ENCODE assay signal across 21 cellular contexts in genomic region chr18:75169411-75169810, GRCh38. TPM values are rescaled to one million over a fixed set of nuclear protein-coding genes. Genes with fewer than 3 reads are reported as not detected.
DNase-seq lines count a peak whose midpoint lies in the region; ATAC-seq, FAIRE-seq and TF ChIP-seq lines count a peak whose summit lies in the region.
"Had no signal": no experiment of that assay in that cellular context is flagged by ENCODE, and none has a peak within 500 bp of the region (broad histone marks: within the 10 kb centered on the region; RNA-seq: fewer than 3 reads in every experiment).

No MANE protein-coding gene starts in this region.

- ATAC-seq in A549 (no peak), mucosa of descending colon (no peak)

- TF ChIP-seq CTCF in A549 (IDR thresholded peaks at IDR 0.05) (no peak), esophagus muscularis mucosa (IDR thresholded peaks at IDR 0.05) (no peak), sigmoid colon (IDR thresholded peaks at IDR 0.05) (no peak), mucosa of descending colon (IDR thresholded peaks at IDR 0.05) (no peak), GM13977 (IDR thresholded peaks at IDR 0.05; ENCODE audit: extremely low read depth, insufficient read depth, missing control alignments) (no peak), mammary epithelial cell (conservative IDR thresholded peaks at IDR 0.05 in 1 of 2, IDR thresholded peaks at IDR 0.05 in 1 of 2; ENCODE audit: extremely low read depth in 1 of 2, insufficient read depth in 1 of 2, low read depth in 1 of 2, low read length in 2 of 2) (no peak)

- H3K4me3 ChIP-seq in A549: no peak overlapping the region
- H3K4me3 ChIP-seq in esophagus muscularis mucosa: no peak overlapping the region
- no peak overlapping the region for H3K4me3 ChIP-seq in sigmoid colon
- H3K4me3 ChIP-seq in mucosa of descending colon: no peak overlapping the region
- no peak overlapping the region for H3K4me3 ChIP-seq in mammary epithelial cell (replicated peaks in 1 of 3; ENCODE audit: insufficient read depth in 1 of 3, low read depth in 2 of 3, low read length in 3 of 3)
- H3K4me3 ChIP-seq: GM23248, SK-N-MC had no signal

- H3K27ac ChIP-seq in A549: no peak overlapping the region
- peak overlapping the region in 2 of 4 donors; percentile 65 to 80 for H3K27ac ChIP-seq in esophagus muscularis mucosa (replicated peaks in 1 of 4)
- H3K27ac ChIP-seq in sigmoid colon: peak overlapping the region; percentile 6 to 83 (median 28)
- H3K27ac ChIP-seq in mammary epithelial cell (ENCODE audit: insufficient read depth, low read depth, low read length): no peak overlapping the region
- H3K27ac ChIP-seq: GM23248, SK-N-MC had no signal

- 80% methylated on average over 9 of the region's 9 CpGs for WGBS in A549 (ENCODE audit: missing lambda C conversion rate)
- WGBS in esophagus muscularis mucosa: 87% methylated on average over 8 of the region's 9 CpGs
- 84 to 88% methylated on average over 9 of the region's 9 CpGs for WGBS in sigmoid colon, 2 donors
- WGBS in mammary epithelial cell (ENCODE audit: low coverage, missing lambda C conversion rate): 78% methylated on average over 8 of the region's 9 CpGs

- POLR2A ChIA-PET in A549 (lab: Yijun Ruan, JAX): no interaction called here

- BruUV-seq in mammary epithelial cell (replicated peaks; lab: Mats Ljungman, UMichigan): no TSS peak

- peak; percentile 17 for DNase-seq in activated effector memory CD4-positive, alpha-beta T cell treated with anti-CD3 and anti-CD28 coated beads, Interleukin-2, amount 50 U/mL, for 16 hours
- no peak for DNase-seq in activated effector memory CD4-positive, alpha-beta T cell treated with Interleukin-2 at 50 U/mL for 16 hours
- DNase-seq in A549 (ENCODE audit: low read depth in 1 of 2, low spot score in 1 of 2): no peak
- DNase-seq in esophagus muscularis mucosa (ENCODE audit: extremely low spot score): peak; percentile 79
- DNase-seq in sigmoid colon: no peak
- DNase-seq in mucosa of descending colon: no peak
- no peak for DNase-seq in GM13977 (ENCODE audit: low spot score)
- no peak for DNase-seq in mammary epithelial cell
- DNase-seq: 8988T; CD4-positive, CD25-positive, alpha-beta regulatory T cell; H7; KBM-7; NCI-H2029; NCI-H446 treated with DMSO at 0.1 percent for 48 hours; NCI-H526; RPMI8226; SIG-M5 had no signal

- H3K27me3 ChIP-seq in esophagus muscularis mucosa (no peaks in the 10 kb centered on the region), sigmoid colon (no peaks in the 10 kb centered on the region), mammary epithelial cell (ENCODE audit: insufficient read depth, low read length) (no peaks in the 10 kb centered on the region)

- H3K4me2 ChIP-seq in A549: no peak overlapping the region
- no peak overlapping the region for H3K4me2 ChIP-seq in mammary epithelial cell (ENCODE audit: insufficient read depth, low read depth, low read length)

- H4K20me1 ChIP-seq in mammary epithelial cell (ENCODE audit: insufficient read depth, low read length): no peaks in the 10 kb centered on the region

- H3K4me1 ChIP-seq in A549 (no peaks in the 10 kb centered on the region), esophagus muscularis mucosa (peaks cover 9 to 22% (median 17%) of the 10 kb centered on the region in 4 donors), sigmoid colon (peaks cover 0 to 9% (median 0%) of the 10 kb centered on the region in 4 donors), mucosa of descending colon (ENCODE audit: low read depth) (no peaks in the 10 kb centered on the region), mammary epithelial cell (ENCODE audit: insufficient read depth, low read length) (no peaks in the 10 kb centered on the region)

- H3K79me2 ChIP-seq in mammary epithelial cell (ENCODE audit: insufficient read depth, low read length): no peaks in the 10 kb centered on the region

- dilution Hi-C loops in mammary epithelial cell (cut with HindIII; ENCODE audit: low sequenced_read_pairs): no loop called here

- H3K9me3 ChIP-seq in A549 (no peaks in the 10 kb centered on the region), esophagus muscularis mucosa (no peaks in the 10 kb centered on the region), sigmoid colon (no peaks in the 10 kb centered on the region), mucosa of descending colon (no peaks in the 10 kb centered on the region), mammary epithelial cell (replicated peaks; ENCODE audit: insufficient read depth, low read length) (no peaks in the 10 kb centered on the region)

- H3K36me3 ChIP-seq in esophagus muscularis mucosa (no peaks in the 10 kb centered on the region), sigmoid colon (no peaks in the 10 kb centered on the region), mucosa of descending colon (ENCODE audit: low read depth) (no peaks in the 10 kb centered on the region), mammary epithelial cell (ENCODE audit: insufficient read depth, low read length) (no peaks in the 10 kb centered on the region)

- FAIRE-seq in A549 (lab: Jason Lieb, UNC): no peak
- FAIRE-seq: G401.6, HTR-8/SVneo had no signal

- TF ChIP-seq EP300 in A549 (IDR thresholded peaks at IDR 0.05) (no peak), esophagus muscularis mucosa (IDR thresholded peaks at IDR 0.05) (no peak), sigmoid colon (IDR thresholded peaks at IDR 0.05) (no peak)

- H2AFZ ChIP-seq in mammary epithelial cell (ENCODE audit: low read depth, low read length): no peak overlapping the region
- H2AFZ ChIP-seq: GM23248 had no signal

- CTCF ChIA-PET in A549 (lab: Yijun Ruan, JAX) (no interaction called here), mammary epithelial cell (lab: Charles Lee; ENCODE audit: low non-redundant PET) (no interaction called here)

- in situ Hi-C loops in GM13977 (cut with MboI; ENCODE audit: low pct_unique_long_range_greater_than_20kb, low sequenced_read_pairs, unreplicated experiment): no loop called here
- in situ Hi-C loops in mammary epithelial cell (cut with MboI; ENCODE audit: low sequenced_read_pairs in 2 of 2): no loop called here

- H3K9ac ChIP-seq in mammary epithelial cell (ENCODE audit: insufficient read depth, low read length): no peak overlapping the region
- H3K9ac ChIP-seq: GM23248 had no signal

- TF ChIP-seq RAD21 in A549 (conservative IDR thresholded peaks at IDR 0.05 in 1 of 2, IDR thresholded peaks at IDR 0.05 in 1 of 2): no peak

- intact Hi-C loops in esophagus muscularis mucosa (cut with DNase I) (loop anchor here (10.0 kb wide), 1 partner anchor 515 kb away; no protein-coding TSS in a partner anchor), sigmoid colon (cut with DNase I) (loop anchor here (2.0 kb wide), 1 partner anchor 39 kb away; the partner anchor contains the start of gene PTGR3), mucosa of descending colon (cut with DNase I, micrococcal nuclease) (no loop called here), mammary epithelial cell (cut with micrococcal nuclease) (no loop called here)

- no peak for TF ChIP-seq POLR2A in A549 (IDR thresholded peaks at IDR 0.05; ENCODE audit: low read length)
- no peak for TF ChIP-seq POLR2A in esophagus muscularis mucosa (IDR thresholded peaks at IDR 0.05; ENCODE audit: low read depth)
- no peak for TF ChIP-seq POLR2A in sigmoid colon (IDR thresholded peaks at IDR 0.05)

TF ChIP-seq in A549, 52 proteins besides CTCF, POLR2A, EP300 and RAD21:
- TF ChIP-seq POLR2AphosphoS2 (conservative IDR thresholded peaks at IDR 0.05; ENCODE audit: low read length) (no peak), SREBF2 (IDR thresholded peaks at IDR 0.05) (no peak), NFE2L2 (conservative IDR thresholded peaks at IDR 0.05; ENCODE audit: low read length) (peak; percentile 47; the same call in 1 of the 2 replicates), HEYL (CRISPR knock-in tag; IDR thresholded peaks at IDR 0.05) (no peak), FOSL2 (IDR thresholded peaks at IDR 0.05) (no peak), FOSL2 (CRISPR knock-in tag; IDR thresholded peaks at IDR 0.05) (no peak)

RNA-seq across cellular contexts. Expression of gene PTGR3, which starts 39.5 kb away (rescaled TPM):
- polyA plus RNA-seq in A549 (2011; rRNA removed) (18.5 and 19.0 TPM in 2 replicates), A549 (2017; fragmentation: RNase III; extraction: RNeasy Plus Mini Kit Qiagen cat#74134 plus additional on column Dnase treatment) (6.3 to 7.2 TPM (median 7.2 TPM) in 3 replicates), sigmoid colon (10 to 100 TPM; 22.7 to 31.8 (median 29.4) TPM), mammary epithelial cell (31.3 TPM)
- 9.9 and 10.1 TPM in 2 replicates for polyA plus RNA-seq in A549 (2012; cell fraction: cytosol; rRNA removed)
- polyA plus RNA-seq in A549 (2012; cell fraction: nucleus; rRNA removed): 6.2 and 8.4 TPM in 2 replicates
- 28.2 and 34.6 TPM in 2 replicates for polyA minus RNA-seq in A549 (2011; rRNA and poly(A)+ RNA removed)
- total RNA-seq in esophagus muscularis mucosa (10 to 100 TPM in 3 of 4 donors, 1 to 10 TPM in 1; 9.6 to 27.5 (median 20.1) TPM), sigmoid colon (10 to 100 TPM; 24.3 to 33.8 (median 25.4) TPM), mucosa of descending colon (10 to 100 TPM; 47.6 to 61.4 (median 57.1) TPM), mammary epithelial cell (10 to 100 TPM; 15.2 to 29.4 TPM)
- 27.9 TPM for polyA minus RNA-seq in mammary epithelial cell

RNA-seq across cellular contexts. Expression of gene TSHZ1, which starts 41.2 kb away (rescaled TPM):
- polyA plus RNA-seq in A549 (2011; rRNA removed): 2.2 and 2.9 TPM in 2 replicates
- polyA plus RNA-seq in A549 (2012; cell fraction: cytosol; rRNA removed): 2.1 and 2.9 TPM in 2 replicates
- polyA plus RNA-seq in A549 (2012; cell fraction: nucleus; rRNA removed): 1.8 and 2.4 TPM in 2 replicates
- polyA plus RNA-seq in A549 (2017; fragmentation: RNase III; extraction: RNeasy Plus Mini Kit Qiagen cat#74134 plus additional on column Dnase treatment): 2.7 to 3.0 TPM (median 2.8 TPM) in 3 replicates
- polyA minus RNA-seq in A549 (2011; rRNA and poly(A)+ RNA removed): 3.8 and 4.0 TPM in 2 replicates
- 10 to 100 TPM; 17.9 to 41.7 (median 32.2) TPM for total RNA-seq in esophagus muscularis mucosa
- 10 to 100 TPM; 23.0 to 29.4 (median 27.9) TPM for total RNA-seq in sigmoid colon
- polyA plus RNA-seq in sigmoid colon: 1 to 10 TPM; 7.8 to 9.8 (median 8.8) TPM
- 10 to 100 TPM; 22.7 to 66.6 (median 36.9) TPM for total RNA-seq in mucosa of descending colon
- 1 to 10 TPM; 4.7 to 8.1 TPM for total RNA-seq in mammary epithelial cell
- polyA plus RNA-seq in mammary epithelial cell: 2.0 TPM
- polyA minus RNA-seq in mammary epithelial cell: 7.0 TPM

Comparison
In these comparisons a context has a peak if more than half of its experiments do, and no peak if none do; other contexts are left out.
1. DNase-seq: peak in activated effector memory CD4-positive, alpha-beta T cell treated with anti-CD3 and anti-CD28 coated beads, Interleukin-2, amount 50 U/mL, for 16 hours (single experiment) and esophagus muscularis mucosa (single experiment); none in activated effector memory CD4-positive, alpha-beta T cell treated with Interleukin-2 at 50 U/mL for 16 hours (single experiment), A549 (0 of 2), sigmoid colon (single experiment), mucosa of descending colon (0 of 3), GM13977 (single experiment) and mammary epithelial cell (single experiment).
2. H3K27ac ChIP-seq: peak in sigmoid colon (4 of 4); none in A549 (0 of 2) and mammary epithelial cell (single experiment).
3. intact Hi-C loops: an anchor here in esophagus muscularis mucosa (10.0 kb wide) and sigmoid colon (2.0 kb wide); none called in mucosa of descending colon and mammary epithelial cell.